8 cellular contexts compared by ENCODE assay signal in genomic region chr10:112951349-112952281, GRCh38. TPM values are rescaled to one million over a fixed set of nuclear protein-coding genes. Genes with fewer than 3 reads are reported as not detected.
DNase-seq lines count a peak whose midpoint lies in the region; ATAC-seq and TF ChIP-seq lines count a peak whose summit lies in the region.

No MANE protein-coding gene starts in this region.

- in situ Hi-C loops in gastrocnemius medialis (cut with MboI; ENCODE audit: low sequenced_read_pairs in 4 of 4), result no loop called here

- TF ChIP-seq CTCF in AG09309 (IDR thresholded peaks at IDR 0.05; ENCODE audit: control insufficient read depth, insufficient read depth, low read depth, low read length, missing control alignments), result no peak
- TF ChIP-seq CTCF in HEK293 (tag by site-specific recombination; IDR thresholded peaks at IDR 0.05), result no peak
- peak in 1 of 7 experiments; percentile 10 for TF ChIP-seq CTCF in body of pancreas (IDR thresholded peaks at IDR 0.05)
- TF ChIP-seq CTCF in gastrocnemius medialis (IDR thresholded peaks at IDR 0.05 in 4 of 5, conservative IDR thresholded peaks at IDR 0.05 in 1 of 5), result no peak

- H3K36me3 ChIP-seq in HEK293 (ENCODE audit: control insufficient read depth in 2 of 2, insufficient read depth in 1 of 2, low read length in 2 of 2), result no peaks in the 10 kb centered on the region
- H3K36me3 ChIP-seq in body of pancreas (replicated peaks in 1 of 2; ENCODE audit: insufficient read depth in 1 of 2, low read depth in 2 of 2), result no peaks in the 10 kb centered on the region
- H3K36me3 ChIP-seq in iPS-18a (ENCODE audit: control insufficient read depth, low read depth, low read length), result peaks cover 7% of the 10 kb centered on the region
- H3K36me3 ChIP-seq in gastrocnemius medialis, result no peaks in the 10 kb centered on the region

- peak overlapping the region; percentile 100 for H3K27ac ChIP-seq in HEK293 (ENCODE audit: extremely low read depth, low read depth, low read length)
- H3K27ac ChIP-seq in body of pancreas, result peak overlapping the region; percentile 90 to 96 (median 94)
- peak overlapping the region; percentile 92 for H3K27ac ChIP-seq in iPS-18a (ENCODE audit: low read length)
- H3K27ac ChIP-seq in gastrocnemius medialis, result peak overlapping the region; percentile 90 to 96 (median 94)

- peak in 2 of 3 donors; percentile 54 to 59 for TF ChIP-seq POLR2A in body of pancreas (IDR thresholded peaks at IDR 0.05)
- peak; percentile 47 to 49 for TF ChIP-seq POLR2A in gastrocnemius medialis (IDR thresholded peaks at IDR 0.05)

- H3K9me3 ChIP-seq in HEK293 (ENCODE audit: control insufficient read depth, insufficient read depth, low read depth, low read length) (no peaks in the 10 kb centered on the region), body of pancreas (no peaks in the 10 kb centered on the region), iPS-18a (ENCODE audit: control insufficient read depth, low read depth, low read length) (no peaks in the 10 kb centered on the region), gastrocnemius medialis (no peaks in the 10 kb centered on the region)

- H3K27me3 ChIP-seq in body of pancreas, result no peaks in the 10 kb centered on the region
- no peaks in the 10 kb centered on the region for H3K27me3 ChIP-seq in iPS-18a (ENCODE audit: control insufficient read depth, insufficient read depth, low read length)
- H3K27me3 ChIP-seq in gastrocnemius medialis, result no peaks in the 10 kb centered on the region

- WGBS in body of pancreas, 2 donors, result 0 to 1% methylated on average over 21 to 47 of the region's 68 CpGs

- CTCF ChIA-PET in HEK293 (lab: Yijun Ruan, JAX), result interaction anchor here (0.9 kb wide), 1 partner anchor 26 kb away, joined by 5 read pairs; no protein-coding TSS in a partner anchor

- peaks cover 20% of the 10 kb centered on the region for H3K4me1 ChIP-seq in HEK293 (ENCODE audit: control insufficient read depth, insufficient read depth, low read length)
- H3K4me1 ChIP-seq in body of pancreas, result peaks cover 35% of the 10 kb centered on the region
- H3K4me1 ChIP-seq in iPS-18a (ENCODE audit: control insufficient read depth, low read depth, low read length), result peaks cover 54% of the 10 kb centered on the region
- peaks cover 35 to 48% of the 10 kb centered on the region in 2 donors for H3K4me1 ChIP-seq in gastrocnemius medialis

- POLR2A ChIA-PET in HEK293 (lab: Yijun Ruan, JAX), result interaction anchor here (0.5 kb wide), 1 partner anchor 164 kb away, joined by 5 read pairs; no protein-coding TSS in a partner anchor

- intact Hi-C loops in body of pancreas (cut with DNase I) (no loop called here), gastrocnemius medialis (cut with DNase I; ENCODE audit: low total_unique reads) (loop anchor here (5.0 kb wide), 2 partner anchors 76 to 176 kb away; no protein-coding TSS in a partner anchor)

- peak overlapping the region; percentile 95 for H3K9ac ChIP-seq in iPS-18a (ENCODE audit: low read length)

- ATAC-seq in body of pancreas (peak; percentile 28), gastrocnemius medialis (peak; percentile 64 to 75), GM19463 (IDR thresholded peaks at IDR 0.05; ENCODE audit: unreplicated experiment) (no peak), GM21367 (IDR thresholded peaks at IDR 0.05; ENCODE audit: unreplicated experiment) (no peak)

- H3K4me3 ChIP-seq in AG09309 (ENCODE audit: control insufficient read depth, low read depth, low read length) (peak overlapping the region; percentile 84), HEK293 (ENCODE audit: low read depth, low read length) (peak overlapping the region; percentile 73), body of pancreas (peak overlapping the region; percentile 45 to 86), iPS-18a (ENCODE audit: low read length) (peak overlapping the region; percentile 98), gastrocnemius medialis (peak overlapping the region; percentile 77 to 88 (median 82))

- DNase-seq in AG09309 (ENCODE audit: low read depth) (no peak), T follicular helper cell (ENCODE audit: low read depth) (peak; percentile 15), body of pancreas (peak; percentile 58 to 70 (median 66)), gastrocnemius medialis (peak; percentile 39 to 68)

TF ChIP-seq in HEK293, 187 proteins besides CTCF, POLR2A, EP300 and RAD21 (continues in another document):
- TF ChIP-seq ZFP69B (tag by site-specific recombination; IDR thresholded peaks at IDR 0.05) (peak; percentile 73), WT1 (tag by site-specific recombination; IDR thresholded peaks at IDR 0.05) (peak; percentile 42; the same call in 1 of the 2 replicates), IKZF3 (tag by site-specific recombination; IDR thresholded peaks at IDR 0.05) (peak; percentile 87; the same call in 1 of the 2 replicates), ZNF2 (tag by site-specific recombination; IDR thresholded peaks at IDR 0.05) (peak; percentile 87), ZNF157 (tag by site-specific recombination; IDR thresholded peaks at IDR 0.05) (no peak), ZNF837 (tag by site-specific recombination; IDR thresholded peaks at IDR 0.05) (no peak), ZNF654 (tag by site-specific recombination; IDR thresholded peaks at IDR 0.05; ENCODE audit: low read depth) (no peak), SP2 (tag by site-specific recombination; IDR thresholded peaks at IDR 0.05) (no peak), ZNF585B (tag by site-specific recombination; IDR thresholded peaks at IDR 0.05) (no peak), ZNF24 (tag by site-specific recombination; IDR thresholded peaks at IDR 0.05) (no peak), ZNF473 (tag by site-specific recombination; IDR thresholded peaks at IDR 0.05) (no peak), ZNF571 (tag by site-specific recombination; IDR thresholded peaks at IDR 0.05) (no peak), REST (tag by site-specific recombination; IDR thresholded peaks at IDR 0.05) (peak; percentile 43; the same call in 1 of the 2 replicates), ZNF280C (tag by site-specific recombination; IDR thresholded peaks at IDR 0.05) (no peak), ZBTB20 (tag by site-specific recombination; IDR thresholded peaks at IDR 0.05) (peak; percentile 97), ZNF292 (tag by site-specific recombination; IDR thresholded peaks at IDR 0.05; ENCODE audit: borderline replicate concordance, low read depth) (no peak), ZNF561 (tag by site-specific recombination; IDR thresholded peaks at IDR 0.05; ENCODE audit: borderline replicate concordance) (peak; percentile 84), ZNF350 (tag by site-specific recombination; IDR thresholded peaks at IDR 0.05) (no peak), ZNF362 (tag by site-specific recombination; IDR thresholded peaks at IDR 0.05) (no peak), ZEB2 (tag by site-specific recombination; IDR thresholded peaks at IDR 0.05) (peak; percentile 83), GLIS2 (tag by site-specific recombination; IDR thresholded peaks at IDR 0.05) (no peak; the same call in 1 of the 2 replicates)

RNA-seq across cellular contexts. Expression of gene TCF7L2, which starts 1.6 kb away (rescaled TPM):
- total RNA-seq in body of pancreas (10 to 100 TPM in 1 of 2 donors, 1 to 10 TPM in 1; 9.1 to 25.7 TPM), gastrocnemius medialis (1 to 10 TPM; 4.6 to 5.1 (median 5.0) TPM)

Comparison
In these comparisons a context has a peak if more than half of its experiments do, and no peak if none do; other contexts are left out.
1. ATAC-seq: peak in body of pancreas (single experiment) and gastrocnemius medialis (2 of 2); none in GM19463 (single experiment) and GM21367 (single experiment).
2. Peak in every context shown above with its lines, with median percentiles within 50 percentile points of each other: H3K4me3 ChIP-seq and H3K27ac ChIP-seq.